In genomic region chr7:151012921-151013347, GRCh38 we compare ENCODE assay signal across 7 cellular contexts. TPM values are rescaled to one million over a fixed set of nuclear protein-coding genes. Genes with fewer than 3 reads are reported as not detected.
A peak's percentile ranks its signal among the peaks of the same experiment; 100 is the strongest.
DNase-seq lines count a peak whose midpoint lies in the region; ATAC-seq, FAIRE-seq and TF ChIP-seq lines count a peak whose summit lies in the region.

No MANE protein-coding gene starts in this region.

- no peaks in the 10 kb centered on the region for H3K79me2 ChIP-seq in HepG2 (ENCODE audit: insufficient read depth, low read length)

- H3K36me3 ChIP-seq in HepG2 (replicated peaks in 1 of 2; ENCODE audit: control insufficient read depth in 1 of 2, insufficient read depth in 2 of 2, low read length in 2 of 2), result no peaks in the 10 kb centered on the region; a peak in 1 of 5 replicates

- peaks cover 24% of the 10 kb centered on the region for H3K4me1 Mint-ChIP-seq in MCF 10A (ENCODE audit: insufficient read depth, unreplicated experiment)

- ATAC-seq in HepG2, result peak; percentile 58
- ATAC-seq in HG02885 (IDR thresholded peaks at IDR 0.05; ENCODE audit: poor library complexity, unreplicated experiment), result no peak
- ATAC-seq in left colon, result no peak

- peak overlapping the region; percentile 52 for H3K9ac ChIP-seq in HepG2 (ENCODE audit: insufficient read depth, low read depth, low read length)

- peak overlapping the region; percentile 85 for H3K4me2 ChIP-seq in HepG2 (ENCODE audit: low read depth, low read length)

- no peaks in the 10 kb centered on the region for H4K20me1 ChIP-seq in HepG2 (ENCODE audit: insufficient read depth, low read length)

- H2AFZ ChIP-seq in HepG2 (ENCODE audit: low read length), result peak overlapping the region; percentile 66

- TF ChIP-seq EP300 in HepG2 (IDR thresholded peaks at IDR 0.05; ENCODE audit: low read depth in 2 of 2, low read length in 2 of 2) (no peak), HepG2 (CRISPR knock-in tag; IDR thresholded peaks at IDR 0.05; ENCODE audit: borderline replicate concordance) (no peak)

- peak; percentile 37 for TF ChIP-seq CTCF in LNCAP (IDR thresholded peaks at IDR 0.05)
- TF ChIP-seq CTCF in MCF 10A (IDR thresholded peaks at IDR 0.05; ENCODE audit: unreplicated experiment), result peak; percentile 31
- peak; percentile 64 for TF ChIP-seq CTCF in HepG2 (CRISPR knock-in tag; IDR thresholded peaks at IDR 0.05)

- WGBS in HepG2 (ENCODE audit: low lambda C conversion rate), result 56% methylated on average over 14 of the region's 23 CpGs

- FAIRE-seq in HepG2 (lab: Jason Lieb, UNC), result no peak

- H3K27me3 Mint-ChIP-seq in MCF 10A (ENCODE audit: insufficient read depth, unreplicated experiment), result peaks cover 11% of the 10 kb centered on the region

- intact Hi-C loops in MCF 10A (cut with micrococcal nuclease) (no loop called here), HepG2 (cut with micrococcal nuclease; ENCODE audit: unreplicated experiment) (no loop called here), left colon (cut with DNase I, micrococcal nuclease) (no loop called here)

- peaks cover 69% of the 10 kb centered on the region for H3K4me1 ChIP-seq in HepG2 (ENCODE audit: insufficient read depth, low read length)

- no peaks in the 10 kb centered on the region for H3K36me3 Mint-ChIP-seq in MCF 10A (ENCODE audit: insufficient read depth, unreplicated experiment)

- BruUV-seq in MCF 10A (replicated peaks; lab: Mats Ljungman, UMichigan) (no TSS peak), HepG2 (replicated peaks; lab: Mats Ljungman, UMichigan) (no TSS peak)

- CTCF ChIA-PET in MCF 10A (lab: Yijun Ruan, JAX), result interaction anchor here (1.5 kb wide), 1 partner anchor 49 kb away, joined by 4 read pairs; no protein-coding TSS in a partner anchor
- CTCF ChIA-PET in HepG2 (lab: Yijun Ruan, JAX; ENCODE audit: low intra/inter-chr PET ratio, low total read pairs), result interaction anchor here (1.1 kb wide), 1 partner anchor 111 kb away, joined by 3 read pairs; no protein-coding TSS in a partner anchor

- no peak overlapping the region for H3K4me3 Mint-ChIP-seq in MCF 10A (ENCODE audit: unreplicated experiment)

- TF ChIP-seq POLR2A in HepG2 (IDR thresholded peaks at IDR 0.05; ENCODE audit: insufficient read depth in 1 of 2, low read depth in 2 of 2, low read length in 2 of 2), result no peak

- TF ChIP-seq RAD21 in HepG2 (CRISPR knock-in tag; IDR thresholded peaks at IDR 0.05), result peak; percentile 27; the same call in 1 of the 2 replicates

- H3K27ac Mint-ChIP-seq in MCF 10A (ENCODE audit: low read depth, unreplicated experiment), result no peak overlapping the region

- H3K9me3 Mint-ChIP-seq in MCF 10A (ENCODE audit: unreplicated experiment), result no peaks in the 10 kb centered on the region

- POLR2A ChIA-PET in MCF 10A (lab: Yijun Ruan, JAX), result no interaction called here
- POLR2A ChIA-PET in HepG2 (lab: Yijun Ruan, JAX), result interaction anchor here (0.8 to 5.2 kb wide), 5 partner anchors 16 to 214 kb away, joined by 3 to 31 read pairs (median 5); partner anchors contain the start of genes ABCB8, ABCF2, AGAP3 and FASTK

- in situ Hi-C loops in HepG2 (cut with HindIII; ENCODE audit: extremely low pct_ligation_motif_present, low pct_unique_long_range_greater_than_20kb), result no loop called here

- peak overlapping the region; percentile 60 for H3K27ac ChIP-seq in HepG2 (ENCODE audit: extremely low read length, insufficient read depth, low read length)

- H3K27me3 ChIP-seq in HepG2 (ENCODE audit: control insufficient read depth in 1 of 2, insufficient read depth in 2 of 2, low read length in 2 of 2), result peaks cover 0 to 6% of the 10 kb centered on the region in 2 experiments; a peak in 2 of 5 replicates

- DNase-seq in ELR (ENCODE audit: low read depth), result peak; percentile 58
- DNase-seq in MCF 10A (ENCODE audit: unreplicated experiment), result peak; percentile 35
- DNase-seq in HepG2 (ENCODE audit: low spot score), result peak; percentile 45
- DNase-seq in NCI-H2029 (lab: John Stamatoyannopoulos, UW), result no peak
- DNase-seq in left colon, result no peak

- no peaks in the 10 kb centered on the region for H3K9me3 ChIP-seq in HepG2 (ENCODE audit: low read length)

- peak overlapping the region; percentile 37 to 62 (median 39) for H3K4me3 ChIP-seq in HepG2 (replicated peaks in 1 of 3; ENCODE audit: insufficient read depth in 1 of 3, low read depth in 2 of 3, low read length in 3 of 3)

RNA-seq across cellular contexts. Expression of gene ATG9B, which starts 11.4 kb away (rescaled TPM):
- total RNA-seq in MCF 10A (2022) (0.12 and 0.29 TPM in 2 replicates), HepG2 (2016; rRNA removed; fragmentation: Illumina TruSeq; extraction: Trizol) (not detected in 2 replicates), left colon (under 1 TPM in 1 of 2 donors, not detected in 1; 0.22 TPM)
- total RNA-seq in HepG2 (2016; cell fraction: cytosol; rRNA removed; fragmentation: Illumina TruSeq; extraction: Trizol; ENCODE audit: low read depth), result 0.18 TPM in 1 of 2 replicates, not detected in the other
- total RNA-seq in HepG2 (2016; cell fraction: insoluble cytoplasmic fraction; rRNA removed; fragmentation: Illumina TruSeq; extraction: Trizol), result 0.04 TPM in 1 of 2 replicates, not detected in the other
- not detected in 2 replicates for total RNA-seq in HepG2 (2016; cell fraction: membrane; rRNA removed; fragmentation: Illumina TruSeq; extraction: Trizol)
- 0.13 TPM in 1 of 2 replicates, not detected in the other for total RNA-seq in HepG2 (2016; cell fraction: nucleus; rRNA removed; fragmentation: Illumina TruSeq; extraction: Trizol)
- 0.24 and 0.39 TPM in 2 replicates for polyA plus RNA-seq in HepG2 (2011; rRNA removed)
- polyA plus RNA-seq in HepG2 (2011; cell fraction: cytosol; rRNA removed), result 0.13 and 0.15 TPM in 2 replicates
- polyA plus RNA-seq in HepG2 (2011; cell fraction: nucleus; rRNA removed), result 2.9 and 3.2 TPM in 2 replicates
- polyA plus RNA-seq in HepG2 (2012), result 0.51 and 0.72 TPM in 2 replicates
- not detected in 2 replicates for polyA plus RNA-seq in HepG2 (2016; cell fraction: cytosol; fragmentation: Illumina TruSeq; extraction: Trizol; ENCODE audit: low read depth)
- not detected in 2 replicates for polyA plus RNA-seq in HepG2 (2016; cell fraction: insoluble cytoplasmic fraction; fragmentation: Illumina TruSeq; extraction: Trizol; ENCODE audit: low read depth)
- not detected in 2 replicates for polyA plus RNA-seq in HepG2 (2016; cell fraction: membrane; fragmentation: Illumina TruSeq; extraction: Trizol; ENCODE audit: low read depth)
- 0.12 and 0.88 TPM in 2 replicates for polyA plus RNA-seq in HepG2 (2016; cell fraction: nucleus; fragmentation: Illumina TruSeq; extraction: Trizol; ENCODE audit: insufficient read depth, low read depth)
- polyA minus RNA-seq in HepG2 (2011; rRNA and poly(A)+ RNA removed; ENCODE audit: low replicate concordance), result 0.08 TPM in 1 of 2 replicates, not detected in the other
- not detected in 2 replicates for polyA minus RNA-seq in HepG2 (2011; cell fraction: cytosol; rRNA and poly(A)+ RNA removed)
- polyA minus RNA-seq in HepG2 (2011; cell fraction: nucleus; rRNA and poly(A)+ RNA removed), result 0.25 and 0.26 TPM in 2 replicates

RNA-seq across cellular contexts. Expression of gene ABCB8, which starts 15.3 kb away (rescaled TPM):
- total RNA-seq in MCF 10A (2022), result 73.4 and 76.1 TPM in 2 replicates
- 7.2 and 16.7 TPM in 2 replicates for total RNA-seq in HepG2 (2016; rRNA removed; fragmentation: Illumina TruSeq; extraction: Trizol)
- 1.1 and 2.0 TPM in 2 replicates for total RNA-seq in HepG2 (2016; cell fraction: cytosol; rRNA removed; fragmentation: Illumina TruSeq; extraction: Trizol; ENCODE audit: low read depth)
- 7.2 and 16.4 TPM in 2 replicates for total RNA-seq in HepG2 (2016; cell fraction: insoluble cytoplasmic fraction; rRNA removed; fragmentation: Illumina TruSeq; extraction: Trizol)
- 3.4 and 3.7 TPM in 2 replicates for total RNA-seq in HepG2 (2016; cell fraction: membrane; rRNA removed; fragmentation: Illumina TruSeq; extraction: Trizol)
- total RNA-seq in HepG2 (2016; cell fraction: nucleus; rRNA removed; fragmentation: Illumina TruSeq; extraction: Trizol), result 12.9 and 13.9 TPM in 2 replicates
- polyA plus RNA-seq in HepG2 (2011; rRNA removed), result 6.6 and 6.9 TPM in 2 replicates
- 3.9 and 9.1 TPM in 2 replicates for polyA plus RNA-seq in HepG2 (2011; cell fraction: cytosol; rRNA removed)
- 20.5 and 25.6 TPM in 2 replicates for polyA plus RNA-seq in HepG2 (2011; cell fraction: nucleus; rRNA removed)
- 4.2 and 4.4 TPM in 2 replicates for polyA plus RNA-seq in HepG2 (2012)
- 1.5 and 1.9 TPM in 2 replicates for polyA plus RNA-seq in HepG2 (2016; cell fraction: cytosol; fragmentation: Illumina TruSeq; extraction: Trizol; ENCODE audit: low read depth)
- 5.2 and 6.7 TPM in 2 replicates for polyA plus RNA-seq in HepG2 (2016; cell fraction: insoluble cytoplasmic fraction; fragmentation: Illumina TruSeq; extraction: Trizol; ENCODE audit: low read depth)
- polyA plus RNA-seq in HepG2 (2016; cell fraction: membrane; fragmentation: Illumina TruSeq; extraction: Trizol; ENCODE audit: low read depth), result 2.6 and 2.9 TPM in 2 replicates
- 23.3 and 23.7 TPM in 2 replicates for polyA plus RNA-seq in HepG2 (2016; cell fraction: nucleus; fragmentation: Illumina TruSeq; extraction: Trizol; ENCODE audit: insufficient read depth, low read depth)
- polyA minus RNA-seq in HepG2 (2011; rRNA and poly(A)+ RNA removed; ENCODE audit: low replicate concordance), result 34.8 and 52.5 TPM in 2 replicates
- 7.6 and 11.1 TPM in 2 replicates for polyA minus RNA-seq in HepG2 (2011; cell fraction: cytosol; rRNA and poly(A)+ RNA removed)
- 13.7 and 16.2 TPM in 2 replicates for polyA minus RNA-seq in HepG2 (2011; cell fraction: nucleus; rRNA and poly(A)+ RNA removed)
- 10 to 100 TPM; 25.3 to 40.0 TPM for total RNA-seq in left colon

RNA-seq across cellular contexts. Expression of gene NOS3, which starts 22.1 kb away (rescaled TPM):
- total RNA-seq in MCF 10A (2022), result 0.20 and 0.30 TPM in 2 replicates
- 3.7 and 4.8 TPM in 2 replicates for total RNA-seq in HepG2 (2016; rRNA removed; fragmentation: Illumina TruSeq; extraction: Trizol)
- total RNA-seq in HepG2 (2016; cell fraction: cytosol; rRNA removed; fragmentation: Illumina TruSeq; extraction: Trizol; ENCODE audit: low read depth), result 2.6 and 2.9 TPM in 2 replicates
- total RNA-seq in HepG2 (2016; cell fraction: insoluble cytoplasmic fraction; rRNA removed; fragmentation: Illumina TruSeq; extraction: Trizol), result 4.2 and 4.4 TPM in 2 replicates
- total RNA-seq in HepG2 (2016; cell fraction: membrane; rRNA removed; fragmentation: Illumina TruSeq; extraction: Trizol), result 3.6 and 5.1 TPM in 2 replicates
- total RNA-seq in HepG2 (2016; cell fraction: nucleus; rRNA removed; fragmentation: Illumina TruSeq; extraction: Trizol), result 3.2 and 5.3 TPM in 2 replicates
- 7.5 and 10.1 TPM in 2 replicates for polyA plus RNA-seq in HepG2 (2011; rRNA removed)
- polyA plus RNA-seq in HepG2 (2011; cell fraction: cytosol; rRNA removed), result 5.8 and 10.0 TPM in 2 replicates
- polyA plus RNA-seq in HepG2 (2011; cell fraction: nucleus; rRNA removed), result 17.6 and 19.9 TPM in 2 replicates
- polyA plus RNA-seq in HepG2 (2012), result 4.8 and 5.0 TPM in 2 replicates
- polyA plus RNA-seq in HepG2 (2016; cell fraction: cytosol; fragmentation: Illumina TruSeq; extraction: Trizol; ENCODE audit: low read depth), result 3.9 and 4.8 TPM in 2 replicates
- 7.8 and 8.1 TPM in 2 replicates for polyA plus RNA-seq in HepG2 (2016; cell fraction: insoluble cytoplasmic fraction; fragmentation: Illumina TruSeq; extraction: Trizol; ENCODE audit: low read depth)
- polyA plus RNA-seq in HepG2 (2016; cell fraction: membrane; fragmentation: Illumina TruSeq; extraction: Trizol; ENCODE audit: low read depth), result 5.6 and 8.0 TPM in 2 replicates
- polyA plus RNA-seq in HepG2 (2016; cell fraction: nucleus; fragmentation: Illumina TruSeq; extraction: Trizol; ENCODE audit: insufficient read depth, low read depth), result 5.7 and 8.2 TPM in 2 replicates
- 0.65 and 23.1 TPM in 2 replicates for polyA minus RNA-seq in HepG2 (2011; rRNA and poly(A)+ RNA removed; ENCODE audit: low replicate concordance)
- polyA minus RNA-seq in HepG2 (2011; cell fraction: cytosol; rRNA and poly(A)+ RNA removed), result 8.4 and 12.0 TPM in 2 replicates
- 5.0 and 6.3 TPM in 2 replicates for polyA minus RNA-seq in HepG2 (2011; cell fraction: nucleus; rRNA and poly(A)+ RNA removed)
- total RNA-seq in left colon, result 1 to 10 TPM; 2.7 to 5.4 TPM

RNA-seq across cellular contexts. Expression of gene KCNH2, which starts 34.8 kb away (rescaled TPM):
- total RNA-seq in MCF 10A (2022) (0.09 TPM in 1 of 2 replicates, not detected in the other), HepG2 (2016; rRNA removed; fragmentation: Illumina TruSeq; extraction: Trizol) (0.11 TPM in 1 of 2 replicates, not detected in the other), left colon (10 to 100 TPM in 1 of 2 donors, under 1 TPM in 1; 0.92 to 10.4 TPM)
- total RNA-seq in HepG2 (2016; cell fraction: cytosol; rRNA removed; fragmentation: Illumina TruSeq; extraction: Trizol; ENCODE audit: low read depth), result not detected in 2 replicates
- 0.13 TPM in 1 of 2 replicates, not detected in the other for total RNA-seq in HepG2 (2016; cell fraction: insoluble cytoplasmic fraction; rRNA removed; fragmentation: Illumina TruSeq; extraction: Trizol)
- total RNA-seq in HepG2 (2016; cell fraction: membrane; rRNA removed; fragmentation: Illumina TruSeq; extraction: Trizol), result 0.07 and 0.09 TPM in 2 replicates
- 0.09 and 0.28 TPM in 2 replicates for total RNA-seq in HepG2 (2016; cell fraction: nucleus; rRNA removed; fragmentation: Illumina TruSeq; extraction: Trizol)
- 0.09 and 0.12 TPM in 2 replicates for polyA plus RNA-seq in HepG2 (2011; rRNA removed)
- 0.09 and 0.11 TPM in 2 replicates for polyA plus RNA-seq in HepG2 (2011; cell fraction: cytosol; rRNA removed)
- 0.32 and 0.38 TPM in 2 replicates for polyA plus RNA-seq in HepG2 (2011; cell fraction: nucleus; rRNA removed)
- polyA plus RNA-seq in HepG2 (2012), result 0.07 TPM in 1 of 2 replicates, not detected in the other
- polyA plus RNA-seq in HepG2 (2016; cell fraction: cytosol; fragmentation: Illumina TruSeq; extraction: Trizol; ENCODE audit: low read depth), result 0.03 TPM in 1 of 2 replicates, not detected in the other
- not detected in 2 replicates for polyA plus RNA-seq in HepG2 (2016; cell fraction: insoluble cytoplasmic fraction; fragmentation: Illumina TruSeq; extraction: Trizol; ENCODE audit: low read depth)
- 0.06 TPM in 1 of 2 replicates, not detected in the other for polyA plus RNA-seq in HepG2 (2016; cell fraction: membrane; fragmentation: Illumina TruSeq; extraction: Trizol; ENCODE audit: low read depth)
- polyA plus RNA-seq in HepG2 (2016; cell fraction: nucleus; fragmentation: Illumina TruSeq; extraction: Trizol; ENCODE audit: insufficient read depth, low read depth), result not detected in 2 replicates
- polyA minus RNA-seq in HepG2 (2011; rRNA and poly(A)+ RNA removed; ENCODE audit: low replicate concordance), result 0.74 and 1.2 TPM in 2 replicates
- polyA minus RNA-seq in HepG2 (2011; cell fraction: cytosol; rRNA and poly(A)+ RNA removed), result 0.30 TPM in 1 of 2 replicates, not detected in the other
- polyA minus RNA-seq in HepG2 (2011; cell fraction: nucleus; rRNA and poly(A)+ RNA removed), result 0.13 TPM in 1 of 2 replicates, not detected in the other

RNA-seq across cellular contexts. Expression of gene ASIC3, which starts 35.4 kb away (rescaled TPM):
- total RNA-seq in MCF 10A (2022) (3.9 and 8.8 TPM in 2 replicates), HepG2 (2016; rRNA removed; fragmentation: Illumina TruSeq; extraction: Trizol) (not detected in 2 replicates), left colon (1 to 10 TPM; 1.4 to 2.3 TPM)
- not detected in 2 replicates for total RNA-seq in HepG2 (2016; cell fraction: cytosol; rRNA removed; fragmentation: Illumina TruSeq; extraction: Trizol; ENCODE audit: low read depth)
- total RNA-seq in HepG2 (2016; cell fraction: insoluble cytoplasmic fraction; rRNA removed; fragmentation: Illumina TruSeq; extraction: Trizol), result 0.11 TPM in 1 of 2 replicates, not detected in the other
- not detected in 2 replicates for total RNA-seq in HepG2 (2016; cell fraction: membrane; rRNA removed; fragmentation: Illumina TruSeq; extraction: Trizol)
- 0.28 TPM in 1 of 2 replicates, not detected in the other for total RNA-seq in HepG2 (2016; cell fraction: nucleus; rRNA removed; fragmentation: Illumina TruSeq; extraction: Trizol)
- 0.50 and 0.51 TPM in 2 replicates for polyA plus RNA-seq in HepG2 (2011; rRNA removed)
- 0.11 and 0.27 TPM in 2 replicates for polyA plus RNA-seq in HepG2 (2011; cell fraction: cytosol; rRNA removed)
- polyA plus RNA-seq in HepG2 (2011; cell fraction: nucleus; rRNA removed), result 4.2 and 4.6 TPM in 2 replicates
- polyA plus RNA-seq in HepG2 (2012), result 0.56 and 1.0 TPM in 2 replicates
- not detected in 2 replicates for polyA plus RNA-seq in HepG2 (2016; cell fraction: cytosol; fragmentation: Illumina TruSeq; extraction: Trizol; ENCODE audit: low read depth)
- polyA plus RNA-seq in HepG2 (2016; cell fraction: insoluble cytoplasmic fraction; fragmentation: Illumina TruSeq; extraction: Trizol; ENCODE audit: low read depth), result not detected in 2 replicates
- not detected in 2 replicates for polyA plus RNA-seq in HepG2 (2016; cell fraction: membrane; fragmentation: Illumina TruSeq; extraction: Trizol; ENCODE audit: low read depth)
- polyA plus RNA-seq in HepG2 (2016; cell fraction: nucleus; fragmentation: Illumina TruSeq; extraction: Trizol; ENCODE audit: insufficient read depth, low read depth), result 0.38 and 0.67 TPM in 2 replicates
- 0.48 and 3.4 TPM in 2 replicates for polyA minus RNA-seq in HepG2 (2011; rRNA and poly(A)+ RNA removed; ENCODE audit: low replicate concordance)
- polyA minus RNA-seq in HepG2 (2011; cell fraction: cytosol; rRNA and poly(A)+ RNA removed), result not detected in 2 replicates
- 0.25 and 0.52 TPM in 2 replicates for polyA minus RNA-seq in HepG2 (2011; cell fraction: nucleus; rRNA and poly(A)+ RNA removed)

Comparison
In these comparisons a context has a peak if more than half of its experiments do, and no peak if none do; other contexts are left out.
1. DNase-seq: peak in ELR (single experiment), MCF 10A (single experiment) and HepG2 (single experiment); none in NCI-H2029 (single experiment) and left colon (0 of 2).
2. Peak in every context shown above with its lines, with median percentiles within 50 percentile points of each other: CTCF ChIP-seq.